Comparison of ENCODE assay signal across 29 cellular contexts in genomic region chrM:3377-3872, GRCh38.
"Had no signal": no experiment of that assay in that cellular context is flagged by ENCODE, and none has a peak within 500 bp of the region (broad histone marks: within the 10 kb centered on the region; RNA-seq: fewer than 3 reads in every experiment).

No MANE protein-coding gene starts in this region.

- H3K27me3 ChIP-seq: ovary, spleen, suprapubic skin, testis, tibial artery, transverse colon, upper lobe of right lung, uterus had no signal

- H2AFZ ChIP-seq: parathyroid adenoma had no signal

- H3K4me3 ChIP-seq: ovary, psoas muscle, skin epidermis, smooth muscle cell, spleen, suprapubic skin, testis, tibial artery, transverse colon, upper lobe of right lung, uterus had no signal

- H3K79me2 ChIP-seq: parathyroid adenoma had no signal

- ATAC-seq: naive thymus-derived CD8-positive, alpha-beta T cell; natural killer cell treated with Interleukin-12 subunit alpha and Interleukin-12 subunit beta and Interleukin-15 and Interleukin-18, amount 100 ng/mL, for 72 hours; psoas muscle; right cardiac atrium; sciatic nerve; stimulated activated memory B cell treated with anti-CD40 and anti-IgM and Interleukin-4, amounts not matched to agents 10 μg/mL and 1 μg/mL and 100 μg/mL, for 72 hours; stimulated activated naive CD8-positive, alpha-beta T cell treated with anti-CD3 and anti-CD28 coated beads, Interleukin-15, amount 100 ng/mL, for 72 hours; stimulated activated naive CD8-positive, alpha-beta T cell treated with anti-CD3 and anti-CD28 coated beads, Interleukin-15, Interleukin-2, amounts not matched to agents 100 U/mL and 50 U/mL, for 24 hours; upper lobe of right lung had no signal

- H3K4me1 ChIP-seq: parathyroid adenoma, psoas muscle, spleen, suprapubic skin, testis, tibial artery, transverse colon, upper lobe of right lung, uterus had no signal

- H3K9me3 ChIP-seq: ovary, psoas muscle, spleen, suprapubic skin, testis, tibial artery, transverse colon, upper lobe of right lung, uterus had no signal

- H3K9ac ChIP-seq: parathyroid adenoma had no signal

- H3K4me2 ChIP-seq: smooth muscle cell had no signal

- H3K27ac ChIP-seq: ovary, parathyroid adenoma, psoas muscle, skin epidermis, spleen, suprapubic skin, testis, tibial artery, transverse colon, upper lobe of right lung, uterus had no signal

- H3K36me3 ChIP-seq: ovary, spleen, suprapubic skin, tibial artery, transverse colon, upper lobe of right lung, uterus had no signal

- DNase-seq: naive thymus-derived CD8-positive, alpha-beta T cell; nephron progenitor cell; occipital lobe; ovary; posterior cingulate gyrus; psoas muscle; right cardiac atrium; spleen; stimulated activated CD4-positive, alpha-beta T cell treated with anti-CD3 and anti-CD28 coated beads, Interleukin-12 subunit alpha, Interleukin-12 subunit beta, amount 100 ng/mL, for 4 hours; stimulated activated CD4-positive, alpha-beta T cell treated with anti-CD3 and anti-CD28 coated beads, Interleukin-1b, Interleukin-23, amount 100 ng/mL, for 48 hours; stimulated activated CD4-positive, alpha-beta T cell treated with anti-CD3 and anti-CD28 coated beads, Interleukin-4, amount 100 ng/mL, for 1 hour; stimulated activated CD4-positive, alpha-beta T cell treated with anti-CD3 and anti-CD28 coated beads, Interleukin-4, amount 100 ng/mL, for 4 hours; stimulated activated CD8-positive, alpha-beta memory T cell treated with anti-CD3 and anti-CD28 coated beads, Interleukin-4, amount 100 ng/mL, for 48 hours; stimulated activated naive CD4-positive, alpha-beta T cell; stimulated activated naive CD8-positive, alpha-beta T cell treated with anti-CD3 and anti-CD28 coated beads, Interleukin-15, amount 100 ng/mL, for 72 hours; stimulated activated naive CD8-positive, alpha-beta T cell treated with anti-CD3 and anti-CD28 coated beads, Interleukin-15, Interleukin-2, amounts not matched to agents 100 U/mL and 50 U/mL, for 24 hours; substantia nigra; testis; tibial artery; transverse colon; upper lobe of right lung; uterus had no signal
